ENCODE assay signal across 16 cellular contexts in the genomic region with DNA sequence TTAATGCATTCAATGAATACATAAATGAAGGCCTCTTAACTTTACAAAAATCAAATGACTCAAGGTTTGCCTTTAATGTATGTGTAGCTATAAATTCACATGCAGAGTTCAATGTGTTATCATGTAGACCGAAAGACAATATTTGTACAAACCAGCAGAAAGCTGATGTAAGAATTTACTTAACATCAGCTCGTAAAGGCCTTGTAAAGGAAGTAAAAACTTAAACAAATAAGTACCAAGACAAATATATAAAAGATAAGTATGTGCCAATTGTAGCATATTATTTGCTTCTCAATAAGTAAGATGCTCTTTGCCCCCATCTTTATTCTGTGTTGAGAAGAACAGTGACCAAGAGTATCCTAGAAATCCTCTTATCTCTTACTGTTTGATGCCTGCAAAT.
DNase-seq lines count a peak whose midpoint lies in the region; ATAC-seq and TF ChIP-seq lines count a peak whose summit lies in the region.
"Had no signal": no experiment of that assay in that cellular context is flagged by ENCODE, and none has a peak within 500 bp of the region (broad histone marks: within the 10 kb centered on the region; RNA-seq: fewer than 3 reads in every experiment).

No MANE protein-coding gene starts in this region.

- no peaks in the 10 kb centered on the region for H3K9me3 Mint-ChIP-seq in WTC11
- H3K9me3 Mint-ChIP-seq: CD8-positive, alpha-beta memory T cell had no signal

- POLR2A ChIA-PET in HEK293 (lab: Yijun Ruan, JAX): no interaction called here
- POLR2A ChIA-PET in WTC11 (lab: Charles Lee): no interaction called here

- H3K36me3 ChIP-seq in HEK293 (ENCODE audit: control insufficient read depth in 2 of 2, insufficient read depth in 1 of 2, low read length in 2 of 2) (no peaks in the 10 kb centered on the region), mucosa of descending colon (ENCODE audit: low read depth) (no peaks in the 10 kb centered on the region)
- H3K36me3 ChIP-seq: HAP-1 had no signal

- H3K27ac Mint-ChIP-seq in WTC11: no peak overlapping the region
- H3K27ac Mint-ChIP-seq: CD14-positive monocyte; CD8-positive, alpha-beta memory T cell; HFFc6 had no signal

- DNase-seq in HuH-7.5 (ENCODE audit: low spot score) (peak; percentile 12), WTC11 (ENCODE audit: low spot score) (no peak), mucosa of descending colon (no peak), left ventricle myocardium superior (no peak)
- DNase-seq: CD8-positive, alpha-beta memory T cell; DND-41; GDM1; HFFc6; Karpas-422 had no signal

- H3K4me1 Mint-ChIP-seq in WTC11: no peaks in the 10 kb centered on the region
- H3K4me1 Mint-ChIP-seq: CD14-positive monocyte; CD8-positive, alpha-beta memory T cell had no signal

- H3K27me3 Mint-ChIP-seq in WTC11 (ENCODE audit: low read depth): no peaks in the 10 kb centered on the region

- intact Hi-C loops in mucosa of descending colon (cut with DNase I, micrococcal nuclease): no loop called here
- intact Hi-C loops in left ventricle myocardium superior (cut with micrococcal nuclease): no loop called here

- no peaks in the 10 kb centered on the region for H3K36me3 Mint-ChIP-seq in WTC11
- H3K36me3 Mint-ChIP-seq: CD14-positive monocyte; CD8-positive, alpha-beta memory T cell had no signal

- CTCF ChIA-PET in HEK293 (lab: Yijun Ruan, JAX) (interaction anchor here (1.5 kb wide), 1 partner anchor 279 kb away, joined by 4 read pairs; no protein-coding TSS in a partner anchor), WTC11 (lab: Charles Lee) (no interaction called here)

- H3K4me1 ChIP-seq in HEK293 (ENCODE audit: control insufficient read depth, insufficient read depth, low read length) (peaks cover 46% of the 10 kb centered on the region), mucosa of descending colon (ENCODE audit: low read depth) (no peaks in the 10 kb centered on the region)
- H3K4me1 ChIP-seq: HAP-1 had no signal

- H3K27ac ChIP-seq in HEK293 (ENCODE audit: extremely low read depth, low read depth, low read length): peak overlapping the region; percentile 81

- ATAC-seq in WTC11 (no peak), mucosa of descending colon (peak; percentile 65), left ventricle myocardium superior (no peak), HG03196 (IDR thresholded peaks at IDR 0.05; ENCODE audit: unreplicated experiment) (no peak), HG02571 (IDR thresholded peaks at IDR 0.05; ENCODE audit: unreplicated experiment) (no peak)
- ATAC-seq: K562 had no signal

- no peak overlapping the region for H3K4me3 Mint-ChIP-seq in WTC11
- H3K4me3 Mint-ChIP-seq: CD14-positive monocyte; CD8-positive, alpha-beta memory T cell; HFFc6 had no signal

- no peak for TF ChIP-seq CTCF in HEK293 (tag by site-specific recombination; IDR thresholded peaks at IDR 0.05)
- no peak for TF ChIP-seq CTCF in WTC11 (IDR thresholded peaks at IDR 0.05)
- no peak for TF ChIP-seq CTCF in mucosa of descending colon (IDR thresholded peaks at IDR 0.05)

- no peak overlapping the region for H3K4me3 ChIP-seq in HEK293 (ENCODE audit: low read depth, low read length)
- H3K4me3 ChIP-seq in mucosa of descending colon: no peak overlapping the region
- H3K4me3 ChIP-seq: HAP-1, K562 had no signal

- H3K9me3 ChIP-seq in HEK293 (ENCODE audit: control insufficient read depth, insufficient read depth, low read depth, low read length) (no peaks in the 10 kb centered on the region), mucosa of descending colon (no peaks in the 10 kb centered on the region)
- H3K9me3 ChIP-seq: Caco-2, HAP-1 had no signal

TF ChIP-seq in HEK293, 187 proteins besides CTCF, POLR2A, EP300 and RAD21 (continues in another document):
- TF ChIP-seq SP7 (tag by site-specific recombination; IDR thresholded peaks at IDR 0.05) (no peak), ZEB2 (tag by site-specific recombination; IDR thresholded peaks at IDR 0.05) (no peak), FEZF1 (tag by site-specific recombination; IDR thresholded peaks at IDR 0.05) (peak; percentile 75), TCF7L2 (IDR thresholded peaks at IDR 0.05; ENCODE audit: borderline replicate concordance, low read depth, low read length) (peak; percentile 47), ZXDB (tag by site-specific recombination; IDR thresholded peaks at IDR 0.05) (peak; percentile 68), ZSCAN23 (tag by site-specific recombination; IDR thresholded peaks at IDR 0.05) (no peak), ZNF843 (tag by site-specific recombination; IDR thresholded peaks at IDR 0.05) (peak; percentile 78; the same call in 1 of the 2 replicates), MZF1 (tag by site-specific recombination; IDR thresholded peaks at IDR 0.05; ENCODE audit: borderline replicate concordance) (no peak), ZNF585B (tag by site-specific recombination; IDR thresholded peaks at IDR 0.05) (no peak), ZNF248 (tag by site-specific recombination; IDR thresholded peaks at IDR 0.05) (no peak)
- TF ChIP-seq, protein P1, sequence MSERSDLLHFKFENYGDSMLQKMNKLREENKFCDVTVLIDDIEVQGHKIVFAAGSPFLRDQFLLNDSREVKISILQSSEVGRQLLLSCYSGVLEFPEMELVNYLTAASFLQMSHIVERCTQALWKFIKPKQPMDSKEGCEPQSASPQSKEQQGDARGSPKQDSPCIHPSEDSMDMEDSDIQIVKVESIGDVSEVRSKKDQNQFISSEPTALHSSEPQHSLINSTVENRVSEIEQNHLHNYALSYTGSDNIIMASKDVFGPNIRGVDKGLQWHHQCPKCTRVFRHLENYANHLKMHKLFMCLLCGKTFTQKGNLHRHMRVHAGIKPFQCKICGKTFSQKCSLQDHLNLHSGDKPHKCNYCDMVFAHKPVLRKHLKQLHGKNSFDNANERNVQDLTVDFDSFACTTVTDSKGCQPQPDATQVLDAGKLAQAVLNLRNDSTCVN (tag by site-specific recombination; optimal IDR thresholded peaks at IDR 0.05): no peak
- TF ChIP-seq, protein P2, sequence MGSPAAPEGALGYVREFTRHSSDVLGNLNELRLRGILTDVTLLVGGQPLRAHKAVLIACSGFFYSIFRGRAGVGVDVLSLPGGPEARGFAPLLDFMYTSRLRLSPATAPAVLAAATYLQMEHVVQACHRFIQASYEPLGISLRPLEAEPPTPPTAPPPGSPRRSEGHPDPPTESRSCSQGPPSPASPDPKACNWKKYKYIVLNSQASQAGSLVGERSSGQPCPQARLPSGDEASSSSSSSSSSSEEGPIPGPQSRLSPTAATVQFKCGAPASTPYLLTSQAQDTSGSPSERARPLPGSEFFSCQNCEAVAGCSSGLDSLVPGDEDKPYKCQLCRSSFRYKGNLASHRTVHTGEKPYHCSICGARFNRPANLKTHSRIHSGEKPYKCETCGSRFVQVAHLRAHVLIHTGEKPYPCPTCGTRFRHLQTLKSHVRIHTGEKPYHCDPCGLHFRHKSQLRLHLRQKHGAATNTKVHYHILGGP (tag by site-specific recombination; IDR thresholded peaks at IDR 0.05): 0 out of 2 replicates have a peak, but pooled peaks have one; percentile 13

TF ChIP-seq in WTC11, 78 proteins besides CTCF, POLR2A, EP300 and RAD21:
- no peak for TF ChIP-seq ZNF416 (CRISPR knock-in tag; IDR thresholded peaks at IDR 0.05)
- TF ChIP-seq GABPB1 (CRISPR knock-in tag; IDR thresholded peaks at IDR 0.05): peak; percentile 40; the same call in 1 of the 2 replicates
